24 cellular contexts compared by ENCODE assay signal in genomic region chr22:23214398-23214797, GRCh38. TPM values are rescaled to one million over a fixed set of nuclear protein-coding genes. Genes with fewer than 3 reads are reported as not detected.
A peak's percentile ranks its signal among the peaks of the same experiment; 100 is the strongest.
DNase-seq lines count a peak whose midpoint lies in the region; ATAC-seq and TF ChIP-seq lines count a peak whose summit lies in the region.
"Had no signal": no experiment of that assay in that cellular context is flagged by ENCODE, and none has a peak within 500 bp of the region (broad histone marks: within the 10 kb centered on the region; RNA-seq: fewer than 3 reads in every experiment).

No MANE protein-coding gene starts in this region.

- H3K4me3 ChIP-seq in heart left ventricle (no peak overlapping the region), Loucy (ENCODE audit: low read length, poor library complexity, severe bottlenecking) (no peak overlapping the region), esophagus muscularis mucosa (no peak overlapping the region), stomach (no peak overlapping the region)
- H3K4me3 ChIP-seq: GM23338, prostate gland, SJCRH30, skin epidermis, tibial artery had no signal

- H3K27me3 ChIP-seq in heart left ventricle (no peaks in the 10 kb centered on the region), Loucy (ENCODE audit: insufficient read depth, low read length, poor library complexity, severe bottlenecking) (peaks cover 6% of the 10 kb centered on the region), esophagus muscularis mucosa (no peaks in the 10 kb centered on the region), stomach (no peaks in the 10 kb centered on the region)
- H3K27me3 ChIP-seq: SJCRH30, tibial artery had no signal

- ATAC-seq in heart left ventricle (no peak), Right ventricle myocardium inferior (no peak), HG03354 (IDR thresholded peaks at IDR 0.05; ENCODE audit: poor library complexity, severe bottlenecking, unreplicated experiment) (no peak)
- ATAC-seq: GM23338; left lobe of liver; stimulated activated memory B cell treated with anti-CD40 and anti-IgM and Interleukin-4, amounts not matched to agents 10 μg/mL and 1 μg/mL and 100 μg/mL, for 72 hours had no signal

- H3K9ac ChIP-seq in Loucy (ENCODE audit: low read depth, low read length, poor library complexity, severe bottlenecking) = peak overlapping the region; percentile 100

- H3K27ac ChIP-seq in heart left ventricle (peak overlapping the region in 8 of 12 donors; percentile 3 to 65 (median 55)), esophagus muscularis mucosa (replicated peaks in 1 of 4) (peak overlapping the region in 3 of 4 donors; percentile 16 to 58 (median 26)), stomach (peak overlapping the region in 3 of 5 donors; percentile 50 to 86 (median 76))
- H3K27ac ChIP-seq: prostate gland, SJCRH30 had no signal

- H3K9me3 Mint-ChIP-seq in type B pancreatic cell = no peaks in the 10 kb centered on the region
- H3K9me3 Mint-ChIP-seq: GM23338; stimulated activated memory B cell treated with anti-CD40 and anti-IgM and Interleukin-4, amounts not matched to agents 10 μg/mL and 1 μg/mL and 100 μg/mL, for 72 hours had no signal

- DNase-seq in heart left ventricle = peak in 1 of 5 donors; percentile 50
- DNase-seq in Right ventricle myocardium inferior (ENCODE audit: missing footprints) = no peak
- no peak for DNase-seq in esophagus muscularis mucosa (ENCODE audit: extremely low spot score)
- no peak for DNase-seq in stomach
- no peak for DNase-seq in HCEC 1CT
- no peak for DNase-seq in type B pancreatic cell (ENCODE audit: extremely low spot score, unreplicated experiment)
- DNase-seq: activated CD4-positive, alpha-beta T cell treated with anti-CD3 and anti-CD28 coated beads, Interleukin-2, amount 50 U/mL, for 1 hour; activated CD8-positive, alpha-beta memory T cell treated with anti-CD3 and anti-CD28 coated beads, Interleukin-2, amount 50 U/mL, for 4 hours; activated effector memory CD4-positive, alpha-beta T cell treated with anti-CD3 and anti-CD28 coated beads, Interleukin-2, amount 50 U/mL, for 16 hours; head of caudate nucleus; NCI-H1092 treated with DMSO at 0.1 percent for 48 hours; NCI-H2029; NCI-H774; PC-3; SJCRH30; stimulated activated CD4-positive, alpha-beta T cell treated with anti-CD3 and anti-CD28 coated beads, Interleukin-2, amount 100 ng/mL, for 24 hours; tibial artery had no signal

- H3K4me1 ChIP-seq in heart left ventricle (peaks cover 19 to 82% (median 61%) of the 10 kb centered on the region in 12 donors), Loucy (ENCODE audit: insufficient read depth, low read length, poor library complexity, severe bottlenecking) (peaks cover 75% of the 10 kb centered on the region), esophagus muscularis mucosa (peaks cover 70 to 87% (median 74%) of the 10 kb centered on the region in 4 donors), stomach (peaks cover 51 to 82% (median 64%) of the 10 kb centered on the region in 4 donors)
- H3K4me1 ChIP-seq: prostate gland had no signal

- no peak for TF ChIP-seq EP300 in esophagus muscularis mucosa (IDR thresholded peaks at IDR 0.05)
- TF ChIP-seq EP300 in stomach (IDR thresholded peaks at IDR 0.05) = no peak

- no peaks in the 10 kb centered on the region for H3K27me3 Mint-ChIP-seq in type B pancreatic cell
- H3K27me3 Mint-ChIP-seq: stimulated activated memory B cell treated with anti-CD40 and anti-IgM and Interleukin-4, amounts not matched to agents 10 μg/mL and 1 μg/mL and 100 μg/mL, for 72 hours had no signal

- H3K27ac Mint-ChIP-seq in type B pancreatic cell = no peak overlapping the region
- H3K27ac Mint-ChIP-seq: GM23338; stimulated activated memory B cell treated with anti-CD40 and anti-IgM and Interleukin-4, amounts not matched to agents 10 μg/mL and 1 μg/mL and 100 μg/mL, for 72 hours had no signal

- H3K4me2 ChIP-seq in Loucy (ENCODE audit: low read depth, low read length, poor library complexity, severe bottlenecking) = peak overlapping the region; percentile 100
- H3K4me2 ChIP-seq: GM23338 had no signal

- H3K36me3 ChIP-seq in heart left ventricle (no peaks in the 10 kb centered on the region), Loucy (ENCODE audit: insufficient read depth, low read length) (peaks cover 31% of the 10 kb centered on the region; the same call in 1 of the 2 replicates), esophagus muscularis mucosa (no peaks in the 10 kb centered on the region), stomach (no peaks in the 10 kb centered on the region)
- H3K36me3 ChIP-seq: prostate gland, tibial artery had no signal

- H4K20me1 ChIP-seq in Loucy (ENCODE audit: insufficient read depth, low read length, poor library complexity, severe bottlenecking) = peaks cover 60% of the 10 kb centered on the region

- H3F3A ChIP-seq in Loucy (ENCODE audit: low read depth) = peaks cover 27% of the 10 kb centered on the region

- no peak for TF ChIP-seq POLR2A in heart left ventricle (IDR thresholded peaks at IDR 0.05)
- TF ChIP-seq POLR2A in esophagus muscularis mucosa (IDR thresholded peaks at IDR 0.05; ENCODE audit: low read depth) = no peak
- TF ChIP-seq POLR2A in stomach (IDR thresholded peaks at IDR 0.05) = no peak

- no peaks in the 10 kb centered on the region for H3K36me3 Mint-ChIP-seq in type B pancreatic cell
- H3K36me3 Mint-ChIP-seq: stimulated activated memory B cell treated with anti-CD40 and anti-IgM and Interleukin-4, amounts not matched to agents 10 μg/mL and 1 μg/mL and 100 μg/mL, for 72 hours had no signal

- H3K4me1 Mint-ChIP-seq in type B pancreatic cell (ENCODE audit: unreplicated experiment) = peaks cover 53% of the 10 kb centered on the region

- H3K79me2 ChIP-seq in Loucy (ENCODE audit: insufficient read depth, low read length) = peaks cover 88% of the 10 kb centered on the region

- intact Hi-C loops in heart left ventricle (cut with DNase I) (no loop called here), Right ventricle myocardium inferior (cut with DNase I) (no loop called here), esophagus muscularis mucosa (cut with DNase I) (no loop called here), stomach (cut with DNase I; ENCODE audit: low total_unique reads) (no loop called here)

- no peaks in the 10 kb centered on the region for H3K9me2 ChIP-seq in Loucy (replicated peaks; ENCODE audit: low read depth, low read length)

- WGBS in heart left ventricle, 4 donors = 67 to 76% (median 73%) methylated on average over 9 of the region's 9 CpGs
- 79% methylated on average over 7 of the region's 9 CpGs for WGBS in esophagus muscularis mucosa
- 89 to 96% (median 92%) methylated on average over 9 of the region's 9 CpGs for WGBS in stomach, 5 donors

- H3K4me3 Mint-ChIP-seq in type B pancreatic cell = no peak overlapping the region
- H3K4me3 Mint-ChIP-seq: GM23338; stimulated activated memory B cell treated with anti-CD40 and anti-IgM and Interleukin-4, amounts not matched to agents 10 μg/mL and 1 μg/mL and 100 μg/mL, for 72 hours had no signal

- H3K9me3 ChIP-seq in heart left ventricle (no peaks in the 10 kb centered on the region), Loucy (ENCODE audit: insufficient read depth, low read depth, low read length) (no peaks in the 10 kb centered on the region), esophagus muscularis mucosa (no peaks in the 10 kb centered on the region), stomach (no peaks in the 10 kb centered on the region)
- H3K9me3 ChIP-seq: prostate gland, SJCRH30, tibial artery had no signal

- TF ChIP-seq CTCF in heart left ventricle (IDR thresholded peaks at IDR 0.05) = no peak
- no peak for TF ChIP-seq CTCF in Loucy (conservative IDR thresholded peaks at IDR 0.05; ENCODE audit: low read length)
- no peak for TF ChIP-seq CTCF in esophagus muscularis mucosa (IDR thresholded peaks at IDR 0.05)
- no peak for TF ChIP-seq CTCF in stomach (IDR thresholded peaks at IDR 0.05)
- TF ChIP-seq CTCF in type B pancreatic cell (conservative IDR thresholded peaks at IDR 0.05) = no peak

- H2AFZ ChIP-seq in Loucy (ENCODE audit: low read length) = no peak overlapping the region
- H2AFZ ChIP-seq: GM23338 had no signal

RNA-seq across cellular contexts. Expression of gene BCR, which starts 34.1 kb away (rescaled TPM):
- total RNA-seq in heart left ventricle (10 to 100 TPM; 24.0 to 51.1 (median 29.3) TPM), Right ventricle myocardium inferior (29.0 TPM), esophagus muscularis mucosa (10 to 100 TPM; 35.7 to 58.5 (median 48.0) TPM), stomach (10 to 100 TPM; 12.8 to 80.1 (median 41.5) TPM), type B pancreatic cell (ENCODE audit: low replicate concordance) (61.2 and 71.6 TPM in 2 replicates)
- polyA plus RNA-seq in heart left ventricle (10 to 100 TPM; 12.6 to 22.4 TPM), stomach (10 to 100 TPM; 10.4 to 14.7 (median 14.1) TPM)

Comparison
In these comparisons a context has a peak if more than half of its experiments do, and no peak if none do; other contexts are left out.
1. H3K27ac ChIP-seq: peak in every context shown above with its lines; median percentile 76 in stomach; 55 in heart left ventricle; 26 in esophagus muscularis mucosa.